In genomic region chr15:70508561-70509281, GRCh38 we compare ENCODE assay signal across 1 cellular context.
TF ChIP-seq lines count a peak whose summit lies in the region.

No MANE protein-coding gene starts in this region.

TF ChIP-seq in HEK293, 187 proteins besides CTCF, POLR2A, EP300 and RAD21 (continued from another document):
- TF ChIP-seq ATF2 (tag by site-specific recombination; IDR thresholded peaks at IDR 0.05; ENCODE audit: low read depth) = no peak
- no peak for TF ChIP-seq ZNF585B (tag by site-specific recombination; IDR thresholded peaks at IDR 0.05)
- TF ChIP-seq ZNF639 (tag by site-specific recombination; IDR thresholded peaks at IDR 0.05) = peak; percentile 79
- peak; percentile 31; the same call in 1 of the 2 replicates for TF ChIP-seq ZBTB17 (tag by site-specific recombination; IDR thresholded peaks at IDR 0.05)
- TF ChIP-seq ZBTB48 (tag by site-specific recombination; IDR thresholded peaks at IDR 0.05) = peak; percentile 53
- no peak for TF ChIP-seq ZBTB49 (tag by site-specific recombination; IDR thresholded peaks at IDR 0.05; ENCODE audit: low read depth)
- no peak for TF ChIP-seq YY2 (tag by site-specific recombination; IDR thresholded peaks at IDR 0.05)
- no peak for TF ChIP-seq ZFP41 (tag by site-specific recombination; IDR thresholded peaks at IDR 0.05; ENCODE audit: borderline replicate concordance)
- no peak for TF ChIP-seq ZNF791 (tag by site-specific recombination; IDR thresholded peaks at IDR 0.05)
- no peak for TF ChIP-seq ZNF174 (tag by site-specific recombination; IDR thresholded peaks at IDR 0.05)
- TF ChIP-seq TRIM28 (IDR thresholded peaks at IDR 0.05; ENCODE audit: borderline replicate concordance, low read length) = no peak; the same call in 1 of the 2 replicates
- no peak for TF ChIP-seq ZNF155 (tag by site-specific recombination; IDR thresholded peaks at IDR 0.05)
- TF ChIP-seq MZF1 (tag by site-specific recombination; IDR thresholded peaks at IDR 0.05; ENCODE audit: borderline replicate concordance) = no peak
- no peak for TF ChIP-seq IKZF3 (tag by site-specific recombination; IDR thresholded peaks at IDR 0.05)
- no peak for TF ChIP-seq ZNF350 (tag by site-specific recombination; IDR thresholded peaks at IDR 0.05)
- TF ChIP-seq ZNF239 (tag by site-specific recombination; IDR thresholded peaks at IDR 0.05) = no peak
- TF ChIP-seq ZNF184 (tag by site-specific recombination; IDR thresholded peaks at IDR 0.05) = peak; percentile 79
- no peak for TF ChIP-seq ZNF837 (tag by site-specific recombination; IDR thresholded peaks at IDR 0.05)
- TF ChIP-seq ZNF24 (tag by site-specific recombination; IDR thresholded peaks at IDR 0.05) = peak; percentile 85
- peak; percentile 76; the same call in 1 of the 2 replicates for TF ChIP-seq BCL11A (tag by site-specific recombination; IDR thresholded peaks at IDR 0.05; ENCODE audit: low read depth)
- no peak for TF ChIP-seq ZNF48 (tag by site-specific recombination; IDR thresholded peaks at IDR 0.05)
- 0 out of 2 replicates have a peak, but pooled peaks have one; percentile 31 for TF ChIP-seq ZNF362 (tag by site-specific recombination; IDR thresholded peaks at IDR 0.05)
- 0 out of 2 replicates have a peak, but pooled peaks have one; percentile 7 for TF ChIP-seq ZNF335 (tag by site-specific recombination; conservative IDR thresholded peaks at IDR 0.05)
- TF ChIP-seq ZNF302 (tag by site-specific recombination; IDR thresholded peaks at IDR 0.05; ENCODE audit: low read depth) = no peak
- no peak for TF ChIP-seq ZNF175 (tag by site-specific recombination; IDR thresholded peaks at IDR 0.05)
- peak; percentile 74; the same call in 1 of the 2 replicates for TF ChIP-seq ZFP37 (tag by site-specific recombination; IDR thresholded peaks at IDR 0.05)
- TF ChIP-seq ZNF23 (tag by site-specific recombination; IDR thresholded peaks at IDR 0.05; ENCODE audit: borderline replicate concordance) = no peak
- no peak for TF ChIP-seq ZNF658 (tag by site-specific recombination; IDR thresholded peaks at IDR 0.05)
- TF ChIP-seq ZNF645 (tag by site-specific recombination; IDR thresholded peaks at IDR 0.05) = no peak
- TF ChIP-seq HOXC10 (CRISPR knock-in tag; IDR thresholded peaks at IDR 0.05) = no peak
- TF ChIP-seq ZNF223 (tag by site-specific recombination; IDR thresholded peaks at IDR 0.05) = no peak
- TF ChIP-seq GLI4 (tag by site-specific recombination; IDR thresholded peaks at IDR 0.05) = no peak
- TF ChIP-seq ZBTB26 (tag by site-specific recombination; optimal IDR thresholded peaks at IDR 0.05) = peak; percentile 2
- TF ChIP-seq ZNF558 (tag by site-specific recombination; IDR thresholded peaks at IDR 0.05) = peak; percentile 50; the same call in 1 of the 2 replicates
- TF ChIP-seq REST (tag by site-specific recombination; IDR thresholded peaks at IDR 0.05) = no peak
- no peak for TF ChIP-seq GLI2 (tag by site-specific recombination; IDR thresholded peaks at IDR 0.05; ENCODE audit: borderline replicate concordance, low read depth)
- peak; percentile 15; the same call in 1 of the 2 replicates for TF ChIP-seq ZBTB21 (tag by site-specific recombination; IDR thresholded peaks at IDR 0.05)
- TF ChIP-seq ZFP3 (tag by site-specific recombination; IDR thresholded peaks at IDR 0.05; ENCODE audit: low read depth) = peak; percentile 40; the same call in 1 of the 2 replicates
- TF ChIP-seq ZNF266 (tag by site-specific recombination; IDR thresholded peaks at IDR 0.05; ENCODE audit: low read depth) = no peak
- no peak for TF ChIP-seq ZNF776 (tag by site-specific recombination; IDR thresholded peaks at IDR 0.05; ENCODE audit: borderline replicate concordance)
- no peak; the same call in 1 of the 2 replicates for TF ChIP-seq ZNF654 (tag by site-specific recombination; IDR thresholded peaks at IDR 0.05; ENCODE audit: low read depth)
